ENCODE assay signal across 2 cellular contexts in genomic region chr5:1190915-1191314, GRCh38.
TF ChIP-seq lines count a peak whose summit lies in the region.

No MANE protein-coding gene starts in this region.

TF ChIP-seq in HepG2, 621 proteins besides CTCF, POLR2A, EP300 and RAD21:
- TF ChIP-seq GABPA (IDR thresholded peaks at IDR 0.05; ENCODE audit: low read depth, low read length) (no peak), GABPA (CRISPR knock-in tag; IDR thresholded peaks at IDR 0.05; ENCODE audit: low read depth) (0 out of 2 replicates have a peak, but pooled peaks have one; percentile 13), KDM5B (CRISPR knock-in tag; IDR thresholded peaks at IDR 0.05; ENCODE audit: borderline replicate concordance) (no peak), PCBP1 (IDR thresholded peaks at IDR 0.05; ENCODE audit: borderline replicate concordance, low read depth, low read length) (no peak), ZNF468 (CRISPR knock-in tag; IDR thresholded peaks at IDR 0.05) (no peak), AGO2 (optimal IDR thresholded peaks at IDR 0.05; ENCODE audit: low read depth, low read length) (no peak)

TF ChIP-seq in H1, 55 proteins besides CTCF, POLR2A, EP300 and RAD21:
- TF ChIP-seq CREB1 (IDR thresholded peaks at IDR 0.05) (no peak), MAFK (IDR thresholded peaks at IDR 0.05; ENCODE audit: low read depth, low read length) (no peak), GTF2F1 (IDR thresholded peaks at IDR 0.05; ENCODE audit: borderline replicate concordance, low read depth, low read length) (no peak), RNF2 (IDR thresholded peaks at IDR 0.05; ENCODE audit: borderline replicate concordance, low read depth, low read length, missing control alignments, poor library complexity, severe bottlenecking) (no peak), KDM1A (IDR thresholded peaks at IDR 0.05; ENCODE audit: borderline replicate concordance, low read length) (no peak), EGR1 (IDR thresholded peaks at IDR 0.05; ENCODE audit: borderline replicate concordance, low read depth, low read length) (no peak), YY1 (IDR thresholded peaks at IDR 0.05; ENCODE audit: low read depth, low read length) (no peak), TAF7 (optimal IDR thresholded peaks at IDR 0.05; ENCODE audit: borderline replicate concordance, low read depth, low read length) (no peak), HDAC2 (IDR thresholded peaks at IDR 0.05; ENCODE audit: borderline replicate concordance in 1 of 2, low read depth in 2 of 2, low read length in 2 of 2) (no peak), ASH2L (IDR thresholded peaks at IDR 0.05; ENCODE audit: low read length) (no peak)
